ENCODE assay signal across 9 cellular contexts in genomic region chr2:42752299-42752698, GRCh38. TPM values are rescaled to one million over a fixed set of nuclear protein-coding genes. Genes with fewer than 3 reads are reported as not detected.
DNase-seq lines count a peak whose midpoint lies in the region; ATAC-seq, FAIRE-seq and TF ChIP-seq lines count a peak whose summit lies in the region.
"Had no signal": no experiment of that assay in that cellular context is flagged by ENCODE, and none has a peak within 500 bp of the region (broad histone marks: within the 10 kb centered on the region; RNA-seq: fewer than 3 reads in every experiment).

No MANE protein-coding gene starts in this region.

- H3K36me3 Mint-ChIP-seq in activated CD4-positive, alpha-beta T cell treated with anti-CD3 and anti-CD28 coated beads, Interleukin-2, amount 10 ng/mL, durations not matched to agents 7 days and 5 days (ENCODE audit: low read depth), result peaks cover 2% of the 10 kb centered on the region

- FAIRE-seq in GM18507 (lab: Jason Lieb, UNC), result peak; percentile 83

- no peaks in the 10 kb centered on the region for H3K4me1 Mint-ChIP-seq in activated CD4-positive, alpha-beta T cell treated with anti-CD3 and anti-CD28 coated beads, Interleukin-2, amount 10 ng/mL, durations not matched to agents 7 days and 5 days

- H3K27me3 Mint-ChIP-seq in activated CD4-positive, alpha-beta T cell treated with anti-CD3 and anti-CD28 coated beads, Interleukin-2, amount 10 ng/mL, durations not matched to agents 7 days and 5 days, result no peaks in the 10 kb centered on the region

- H3K4me3 Mint-ChIP-seq in activated CD4-positive, alpha-beta T cell treated with anti-CD3 and anti-CD28 coated beads, Interleukin-2, amount 10 ng/mL, durations not matched to agents 7 days and 5 days, result no peak overlapping the region
- H3K4me3 Mint-ChIP-seq: neural crest cell had no signal

- no peaks in the 10 kb centered on the region for H3K9me3 Mint-ChIP-seq in activated CD4-positive, alpha-beta T cell treated with anti-CD3 and anti-CD28 coated beads, Interleukin-2, amount 10 ng/mL, durations not matched to agents 7 days and 5 days
- H3K9me3 Mint-ChIP-seq: neural crest cell had no signal

- DNase-seq in GM18507 (ENCODE audit: extremely low spot score, insufficient read length, low read depth) (no peak), KG1 (lab: John Stamatoyannopoulos, UW) (peak; percentile 80), globus pallidus (ENCODE audit: low spot score) (peak; percentile 53), HEK293T (ENCODE audit: extremely low spot score) (no peak)
- no peak for DNase-seq in activated CD4-positive, alpha-beta T cell treated with anti-CD3 and anti-CD28 coated beads, Interleukin-2, amount 10 ng/mL, durations not matched to agents 7 days and 5 days
- no peak for DNase-seq in activated CD4-positive, CD25-positive, alpha-beta regulatory T cell treated with anti-CD3 and anti-CD28 coated beads, Interleukin-2, amount 50 U/mL, for 72 hours
- no peak for DNase-seq in activated CD4-positive, CD25-positive, alpha-beta regulatory T cell (lab: John Stamatoyannopoulos, UW)

- H3K27ac Mint-ChIP-seq in activated CD4-positive, alpha-beta T cell treated with anti-CD3 and anti-CD28 coated beads, Interleukin-2, amount 10 ng/mL, durations not matched to agents 7 days and 5 days, result no peak overlapping the region

- CTCF ChIA-PET in activated CD4-positive, alpha-beta T cell treated with anti-CD3 and anti-CD28 coated beads, Interleukin-2, amount 10 ng/mL, durations not matched to agents 7 days and 5 days (lab: Charles Lee), result interaction anchor here (1.0 to 1.2 kb wide), 2 partner anchors 10 to 14 kb away, joined by 3 read pairs; no protein-coding TSS in a partner anchor
- CTCF ChIA-PET in HEK293T (lab: Yijun Ruan, JAX), result interaction anchor here (0.8 kb wide), 1 partner anchor 771 kb away, joined by 4 read pairs; no protein-coding TSS in a partner anchor

- peak; percentile 51 for ATAC-seq in GM21786 (IDR thresholded peaks at IDR 0.05; ENCODE audit: unreplicated experiment)

- POLR2A ChIA-PET in activated CD4-positive, alpha-beta T cell treated with anti-CD3 and anti-CD28 coated beads, Interleukin-2, amount 10 ng/mL, durations not matched to agents 7 days and 5 days (lab: Charles Lee), result no interaction called here
- POLR2A ChIA-PET in HEK293T (lab: Yijun Ruan, JAX), result no interaction called here

TF ChIP-seq in HEK293T, 16 proteins besides CTCF, POLR2A, EP300 and RAD21:
- TF ChIP-seq NFRKB (IDR thresholded peaks at IDR 0.05) (no peak), TARDBP (IDR thresholded peaks at IDR 0.05) (no peak), FOXK2 (IDR thresholded peaks at IDR 0.05) (no peak), ARNT (IDR thresholded peaks at IDR 0.05) (no peak), SUZ12 (IDR thresholded peaks at IDR 0.05) (no peak), SP1 (IDR thresholded peaks at IDR 0.05) (no peak), ELF4 (IDR thresholded peaks at IDR 0.05) (no peak)

RNA-seq across cellular contexts. Expression of gene OXER1, which starts 11.6 kb away (rescaled TPM):
- not detected for total RNA-seq in activated CD4-positive, alpha-beta T cell treated with anti-CD3 and anti-CD28 coated beads, Interleukin-2, amount 10 ng/mL, durations not matched to agents 7 days and 5 days

RNA-seq across cellular contexts. Expression of gene HAAO, which starts 40.1 kb away (rescaled TPM):
- not detected for total RNA-seq in activated CD4-positive, alpha-beta T cell treated with anti-CD3 and anti-CD28 coated beads, Interleukin-2, amount 10 ng/mL, durations not matched to agents 7 days and 5 days

Comparison
In these comparisons a context has a peak if more than half of its experiments do, and no peak if none do; other contexts are left out.
1. DNase-seq: peak in KG1 (single experiment) and globus pallidus (single experiment); none in GM18507 (single experiment), activated CD4-positive, alpha-beta T cell treated with anti-CD3 and anti-CD28 coated beads, Interleukin-2, amount 10 ng/mL, durations not matched to agents 7 days and 5 days (single experiment), HEK293T (single experiment), activated CD4-positive, CD25-positive, alpha-beta regulatory T cell treated with anti-CD3 and anti-CD28 coated beads, Interleukin-2, amount 50 U/mL, for 72 hours (single experiment) and activated CD4-positive, CD25-positive, alpha-beta regulatory T cell (0 of 4).